Comparison of ENCODE assay signal across 34 cellular contexts in the genomic region with DNA sequence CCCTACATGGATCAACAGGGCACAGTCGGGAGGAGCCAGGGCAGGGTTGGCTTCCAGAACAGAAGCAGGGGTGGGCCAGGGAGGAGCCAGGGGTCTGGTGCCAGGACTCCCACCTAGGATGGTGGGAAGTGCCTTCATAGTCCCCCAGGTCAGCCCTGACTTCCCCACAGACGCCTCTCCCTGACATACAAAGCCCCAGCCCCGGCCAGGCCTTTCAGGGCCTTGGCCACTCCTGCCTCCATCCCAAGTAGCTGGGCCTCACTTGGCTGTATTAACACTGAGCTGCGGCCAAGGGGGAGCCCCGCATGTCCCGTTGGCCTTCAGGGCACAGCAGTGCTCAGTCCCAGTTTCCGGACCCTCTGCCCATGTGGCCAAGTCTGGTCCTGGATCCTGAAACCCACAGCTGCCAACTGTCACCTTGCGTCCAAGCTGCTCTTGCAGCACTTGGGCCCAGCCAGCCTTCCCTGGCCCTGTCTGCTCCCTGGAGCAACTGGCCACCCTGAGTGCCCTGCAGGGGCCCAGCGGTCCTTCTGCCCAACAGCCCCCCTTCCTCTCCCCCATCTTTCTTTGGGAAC.
"Had no signal": no experiment of that assay in that cellular context is flagged by ENCODE, and none has a peak within 500 bp of the region (broad histone marks: within the 10 kb centered on the region; RNA-seq: fewer than 3 reads in every experiment).

No MANE protein-coding gene starts in this region.

- H3K27ac ChIP-seq: KMS-11 had no signal

- DNase-seq: Karpas-422, Kasumi-1, MG63, MM.1S, MV-4-11, NCI-H1048, NCI-H1092, NCI-H1092 treated with DMSO at 0.1 percent for 48 hours, NCI-H1105, NCI-H1105 treated with DMSO at 0.1 percent for 48 hours, NCI-H1417, NCI-H1417 treated with DMSO at 0.1 percent for 48 hours, NCI-H1436, NCI-H1436 treated with DMSO at 0.1 percent for 48 hours, NCI-H146, NCI-H1694, NCI-H1694 treated with DMSO at 0.1 percent for 48 hours, NCI-H187, NCI-H187 treated with DMSO at 0.1 percent for 48 hours, NCI-H1930, NCI-H2029, NCI-H2029 treated with DMSO at 0.1 percent for 48 hours, NCI-H2081, NCI-H2081 treated with DMSO at 0.1 percent for 48 hours, NCI-H2107, NCI-H2171, NCI-H2171 treated with DMSO at 0.1 percent for 48 hours, NCI-H2227 treated with DMSO at 0.1 percent for 48 hours, NCI-H226, NCI-H345, NCI-H446, NCI-H446 treated with DMSO at 0.1 percent for 48 hours, NCI-H510A had no signal

- H3K27me3 ChIP-seq: MG63 had no signal

- H3K9me3 ChIP-seq: MG63 had no signal

- H3K4me2 ChIP-seq: KMS-11 had no signal

- H3K9ac ChIP-seq: KMS-11 had no signal

- H3K36me3 ChIP-seq: MG63 had no signal

- H3K4me3 ChIP-seq: MG63 had no signal
